Comparison of ENCODE assay signal across 18 cellular contexts in the genomic region with DNA sequence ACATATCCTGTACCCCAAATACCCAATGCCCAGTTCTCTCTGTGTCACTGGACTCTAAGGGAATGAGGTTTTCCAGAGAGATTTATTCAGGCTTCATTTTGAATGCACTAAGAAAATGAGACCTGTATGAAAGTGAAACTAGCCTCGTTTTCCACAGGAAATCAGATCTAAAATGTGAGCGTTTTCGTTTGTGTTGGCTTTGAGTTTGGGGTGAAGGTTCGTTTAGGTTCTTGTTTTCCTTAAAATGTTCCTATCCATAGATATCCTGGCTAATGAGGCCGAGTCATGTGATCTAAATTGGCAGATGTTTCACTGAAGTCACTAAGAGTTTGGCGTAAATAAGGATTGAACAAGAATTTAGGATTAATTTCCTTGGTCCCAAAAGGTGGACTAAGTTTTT.
DNase-seq lines count a peak whose midpoint lies in the region; ATAC-seq and TF ChIP-seq lines count a peak whose summit lies in the region.
"Had no signal": no experiment of that assay in that cellular context is flagged by ENCODE, and none has a peak within 500 bp of the region (broad histone marks: within the 10 kb centered on the region; RNA-seq: fewer than 3 reads in every experiment).

No MANE protein-coding gene starts in this region.

- H3K4me3 ChIP-seq in ACC112 (ENCODE audit: low read depth, low read length) (peak overlapping the region; percentile 72), WI38 (ENCODE audit: low read depth, low read length) (peak overlapping the region; percentile 40), fibroblast of villous mesenchyme (ENCODE audit: low read depth, low read length) (peak overlapping the region; percentile 42), ovary (peak overlapping the region; percentile 19)
- H3K4me3 ChIP-seq: GM12878, lower lobe of right lung, transverse colon had no signal

- H3K4me1 ChIP-seq in ACC112 (ENCODE audit: control insufficient read depth, insufficient read depth, low read length, unreplicated experiment) (peaks cover 16% of the 10 kb centered on the region), ovary (ENCODE audit: insufficient read depth) (peaks cover 10% of the 10 kb centered on the region)
- H3K4me1 ChIP-seq: lower lobe of right lung, transverse colon had no signal

- H3K27me3 ChIP-seq in ACC112 (ENCODE audit: insufficient read depth, low read length) (no peaks in the 10 kb centered on the region), ovary (no peaks in the 10 kb centered on the region)
- H3K27me3 ChIP-seq: transverse colon had no signal

- H2AFZ ChIP-seq in ACC112 (ENCODE audit: low read length, unreplicated experiment), result peak overlapping the region; percentile 96

- TF ChIP-seq POLR2A in ovary (IDR thresholded peaks at IDR 0.05), result no peak

- TF ChIP-seq CTCF in WI38 (IDR thresholded peaks at IDR 0.05; ENCODE audit: low read depth, low read length), result no peak
- no peak for TF ChIP-seq CTCF in fibroblast of villous mesenchyme (IDR thresholded peaks at IDR 0.05; ENCODE audit: insufficient read depth, low read depth, low read length)
- TF ChIP-seq CTCF in ovary (IDR thresholded peaks at IDR 0.05), result no peak

- no peaks in the 10 kb centered on the region for H3K9me3 ChIP-seq in ovary
- H3K9me3 ChIP-seq: lower lobe of right lung, transverse colon had no signal

- WGBS in ovary, 3 donors, result 4 to 19% (median 6%) methylated on average over 6 of the region's 6 CpGs

- H3K27ac ChIP-seq in ACC112 (ENCODE audit: low read depth, low read length) (peak overlapping the region; percentile 65), ovary (peak overlapping the region; percentile 64 to 67)
- H3K27ac ChIP-seq: lower lobe of right lung, transverse colon had no signal

- no peak for DNase-seq in fibroblast of villous mesenchyme (ENCODE audit: low read depth)
- no peak for DNase-seq in ovary
- no peak for DNase-seq in kidney tubule cell (ENCODE audit: low spot score)
- no peak for DNase-seq in nucleus accumbens (lab: John Stamatoyannopoulos, UW)
- DNase-seq: activated CD4-positive, alpha-beta T cell treated with anti-CD3 and anti-CD28 coated beads, Interleukin-2, amount 50 U/mL, for 4 hours; activated T-cell treated with anti-CD3 and anti-CD28 coated beads, Interleukin-2, amount 50 U/mL, for 48 hours; COR-L47; lower lobe of right lung; NCI-H1694 treated with DMSO at 0.1 percent for 48 hours; NCI-H510A treated with DMSO at 0.1 percent for 48 hours; stimulated activated CD4-positive, alpha-beta T cell treated with anti-CD3 and anti-CD28 coated beads, Interleukin-2, amount 100 ng/mL, for 24 hours; transverse colon had no signal

- H3K79me2 ChIP-seq in ACC112 (ENCODE audit: control insufficient read depth, insufficient read depth, low read length, unreplicated experiment), result no peaks in the 10 kb centered on the region

- ATAC-seq in GM21390 (IDR thresholded peaks at IDR 0.05; ENCODE audit: unreplicated experiment) (no peak), HG03521 (IDR thresholded peaks at IDR 0.05; ENCODE audit: unreplicated experiment) (no peak)
- ATAC-seq: esophagus mucosa, GM12878, lower lobe of right lung had no signal

- intact Hi-C loops in ovary (cut with DNase I), result no loop called here

- no peaks in the 10 kb centered on the region; the same call in 1 of the 2 replicates for H3K36me3 ChIP-seq in ACC112 (ENCODE audit: insufficient read depth, low read length)
- no peaks in the 10 kb centered on the region for H3K36me3 ChIP-seq in ovary
- H3K36me3 ChIP-seq: lower lobe of right lung, transverse colon had no signal

- no peak for TF ChIP-seq EP300 in ovary (IDR thresholded peaks at IDR 0.05)

Comparison
In these comparisons a context has a peak if more than half of its experiments do, and no peak if none do; other contexts are left out.
1. H3K4me3 ChIP-seq: peak in every context shown above with its lines; median percentile 72 in ACC112; 42 in fibroblast of villous mesenchyme; 40 in WI38; 19 in ovary.